10 cellular contexts compared by ENCODE assay signal in genomic region chr12:57609781-57610552, GRCh38. TPM values are rescaled to one million over a fixed set of nuclear protein-coding genes. Genes with fewer than 3 reads are reported as not detected.
A peak's percentile ranks its signal among the peaks of the same experiment; 100 is the strongest.
DNase-seq lines count a peak whose midpoint lies in the region; ATAC-seq, FAIRE-seq and TF ChIP-seq lines count a peak whose summit lies in the region.
"Had no signal": no experiment of that assay in that cellular context is flagged by ENCODE, and none has a peak within 500 bp of the region (broad histone marks: within the 10 kb centered on the region; RNA-seq: fewer than 3 reads in every experiment).

No MANE protein-coding gene starts in this region.

- no peak for ATAC-seq in stimulated activated effector memory CD8-positive, alpha-beta T cell treated with anti-CD3 and anti-CD28 coated beads, Interleukin-12 subunit alpha, Interleukin-12 subunit beta, amount 100 ng/mL, for 72 hours
- ATAC-seq in HG03378 (IDR thresholded peaks at IDR 0.05; ENCODE audit: unreplicated experiment) (no peak), HG02973 (IDR thresholded peaks at IDR 0.05; ENCODE audit: unreplicated experiment) (no peak), HG03521 (IDR thresholded peaks at IDR 0.05; ENCODE audit: unreplicated experiment) (no peak)

- TF ChIP-seq CTCF in brain microvascular endothelial cell (IDR thresholded peaks at IDR 0.05; ENCODE audit: low read depth, low read length, missing control alignments) (no peak), kidney (IDR thresholded peaks at IDR 0.05; ENCODE audit: borderline replicate concordance, extremely low read depth, insufficient read depth) (no peak)

- peaks cover 20% of the 10 kb centered on the region for H3K4me1 Mint-ChIP-seq in stimulated activated effector memory CD8-positive, alpha-beta T cell treated with anti-CD3 and anti-CD28 coated beads, Interleukin-12 subunit alpha, Interleukin-12 subunit beta, amount 100 ng/mL, for 72 hours

- H3K9ac ChIP-seq in HUES6 (ENCODE audit: low read length) (no peak overlapping the region), kidney (ENCODE audit: low read length in 2 of 2) (peak overlapping the region in 1 of 2 donors; percentile 58)

- H3K4me3 Mint-ChIP-seq in stimulated activated effector memory CD8-positive, alpha-beta T cell treated with anti-CD3 and anti-CD28 coated beads, Interleukin-12 subunit alpha, Interleukin-12 subunit beta, amount 100 ng/mL, for 72 hours = peak overlapping the region; percentile 72

- H3K4me1 ChIP-seq in HUES6 (ENCODE audit: control insufficient read depth, insufficient read depth, low read length) (peaks cover 27% of the 10 kb centered on the region), kidney (ENCODE audit: control insufficient read depth in 1 of 2, insufficient read depth in 1 of 2, low read depth in 1 of 2, low read length in 2 of 2) (peaks cover 0 to 6% of the 10 kb centered on the region in 2 donors)
- H3K4me1 ChIP-seq: pancreas had no signal

- DNase-seq in brain microvascular endothelial cell (no peak), kidney (peak; percentile 84), SIG-M5 (lab: John Stamatoyannopoulos, UW) (no peak)
- DNase-seq in stimulated activated effector memory CD8-positive, alpha-beta T cell treated with anti-CD3 and anti-CD28 coated beads, Interleukin-12 subunit alpha, Interleukin-12 subunit beta, amount 100 ng/mL, for 72 hours (ENCODE audit: low spot score in 2 of 2) = no peak

- in situ Hi-C loops in brain microvascular endothelial cell (cut with HindIII; ENCODE audit: low pct_ligation_motif_present, low sequenced_read_pairs) = no loop called here

- H3K9me3 Mint-ChIP-seq in stimulated activated effector memory CD8-positive, alpha-beta T cell treated with anti-CD3 and anti-CD28 coated beads, Interleukin-12 subunit alpha, Interleukin-12 subunit beta, amount 100 ng/mL, for 72 hours = no peaks in the 10 kb centered on the region
- H3K9me3 Mint-ChIP-seq: dendritic cell treated with granulocyte-macrophage colony-stimulating factor and Interleukin-4, amounts not matched to agents 40 ng/mL and 50 ng/mL, for 4 days had no signal

- intact Hi-C loops in kidney (cut with DNase I) = no loop called here

- H3K27me3 ChIP-seq in HUES6 (ENCODE audit: control insufficient read depth, insufficient read depth, low read length) (peaks cover 33% of the 10 kb centered on the region), brain microvascular endothelial cell (replicated peaks) (no peaks in the 10 kb centered on the region)
- H3K27me3 ChIP-seq: pancreas had no signal

- H3K36me3 ChIP-seq in HUES6 (ENCODE audit: control insufficient read depth, insufficient read depth, low read length) (peaks cover 9% of the 10 kb centered on the region; the same call in 1 of the 2 replicates), brain microvascular endothelial cell (replicated peaks) (no peaks in the 10 kb centered on the region), kidney (ENCODE audit: control insufficient read depth in 1 of 2, insufficient read depth in 2 of 2, low read length in 2 of 2) (no peaks in the 10 kb centered on the region)
- H3K36me3 ChIP-seq: pancreas had no signal

- H3K9me3 ChIP-seq in HUES6 (ENCODE audit: control insufficient read depth, insufficient read depth, low read depth, low read length) = no peaks in the 10 kb centered on the region
- no peaks in the 10 kb centered on the region for H3K9me3 ChIP-seq in kidney (ENCODE audit: control insufficient read depth in 1 of 2, low read length in 2 of 2)
- H3K9me3 ChIP-seq: pancreas had no signal

- H3K27ac Mint-ChIP-seq in stimulated activated effector memory CD8-positive, alpha-beta T cell treated with anti-CD3 and anti-CD28 coated beads, Interleukin-12 subunit alpha, Interleukin-12 subunit beta, amount 100 ng/mL, for 72 hours = peak overlapping the region; percentile 73
- H3K27ac Mint-ChIP-seq: dendritic cell treated with granulocyte-macrophage colony-stimulating factor and Interleukin-4, amounts not matched to agents 40 ng/mL and 50 ng/mL, for 4 days had no signal

- peak overlapping the region; percentile 79 for H3K4me3 ChIP-seq in HUES6 (ENCODE audit: low read depth, low read length)
- H3K4me3 ChIP-seq in brain microvascular endothelial cell (ENCODE audit: low read depth, low read length) = peak overlapping the region; percentile 65
- H3K4me3 ChIP-seq in kidney (ENCODE audit: low read length in 2 of 2) = peak overlapping the region in 1 of 2 donors; percentile 54

- H3K36me3 Mint-ChIP-seq in stimulated activated effector memory CD8-positive, alpha-beta T cell treated with anti-CD3 and anti-CD28 coated beads, Interleukin-12 subunit alpha, Interleukin-12 subunit beta, amount 100 ng/mL, for 72 hours = peaks cover 4% of the 10 kb centered on the region

- H3K27ac ChIP-seq in HUES6 (ENCODE audit: low read depth, low read length) (no peak overlapping the region), brain microvascular endothelial cell (no peak overlapping the region), kidney (ENCODE audit: low read depth in 2 of 2, low read length in 2 of 2) (peak overlapping the region; percentile 40 to 51)
- H3K27ac ChIP-seq: pancreas had no signal

- no peak for FAIRE-seq in kidney (lab: Jason Lieb, UNC)
- FAIRE-seq: pancreas had no signal

RNA-seq across cellular contexts. Expression of gene ARHGEF25, which starts 1.3 kb away (rescaled TPM):
- total RNA-seq in kidney = 15.0 TPM
- 10.9 TPM for polyA plus RNA-seq in kidney (ENCODE audit: insufficient read depth, low read depth, low replicate concordance)

RNA-seq across cellular contexts. Expression of gene DTX3, which starts 5.3 kb away (rescaled TPM):
- 34.5 TPM for total RNA-seq in kidney
- polyA plus RNA-seq in kidney (ENCODE audit: insufficient read depth, low read depth, low replicate concordance) = 41.2 TPM

RNA-seq across cellular contexts. Expression of gene PIP4K2C, which starts 19.0 kb away (rescaled TPM):
- total RNA-seq in kidney = 52.4 TPM
- polyA plus RNA-seq in kidney (ENCODE audit: insufficient read depth, low read depth, low replicate concordance) = 43.2 TPM

RNA-seq across cellular contexts. Expression of gene B4GALNT1, which starts 23.0 kb away (rescaled TPM):
- 2.0 TPM for total RNA-seq in kidney
- polyA plus RNA-seq in kidney (ENCODE audit: insufficient read depth, low read depth, low replicate concordance) = 1.6 TPM

Comparison
In these comparisons a context has a peak if more than half of its experiments do, and no peak if none do; other contexts are left out.
1. H3K27ac ChIP-seq: peak in kidney (2 of 2); none in HUES6 (single experiment) and brain microvascular endothelial cell (single experiment).